ENCODE assay signal across 8 cellular contexts in the genomic region with DNA sequence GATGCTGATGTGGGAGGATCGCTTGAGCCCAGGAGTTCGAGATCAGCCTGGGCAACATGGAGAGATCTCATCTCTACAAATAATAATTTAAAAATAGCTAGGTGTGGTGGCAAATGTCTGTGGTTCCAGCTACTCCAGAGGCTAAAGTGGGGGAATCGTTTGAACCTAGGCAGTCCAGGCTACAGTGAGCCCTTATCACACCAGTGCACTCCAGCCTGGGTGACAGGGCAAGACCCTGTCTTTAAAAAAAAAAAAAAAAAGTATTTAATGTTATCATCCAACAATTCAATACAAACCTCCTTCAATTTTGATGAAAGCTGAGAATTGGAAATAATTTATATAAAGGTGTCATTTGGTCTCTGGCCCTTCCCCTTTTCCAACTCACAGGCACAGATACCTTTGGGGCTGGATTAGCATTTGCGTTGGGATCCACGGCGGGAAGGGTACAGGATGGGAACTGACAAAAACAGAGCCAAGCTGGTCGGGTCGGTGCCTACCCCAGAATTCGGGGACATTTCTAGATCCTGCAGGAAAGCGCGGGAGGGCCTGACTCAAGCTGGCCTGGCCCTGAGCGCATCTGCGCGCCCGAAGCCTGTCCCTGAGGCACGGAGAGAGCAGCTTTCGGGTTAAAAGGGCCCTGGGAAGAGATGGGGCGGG. TPM values are rescaled to one million over a fixed set of nuclear protein-coding genes. Genes with fewer than 3 reads are reported as not detected.
DNase-seq lines count a peak whose midpoint lies in the region; ATAC-seq and TF ChIP-seq lines count a peak whose summit lies in the region.

No MANE protein-coding gene starts in this region.

- H3K27me3 ChIP-seq in psoas muscle (ENCODE audit: insufficient read depth in 3 of 3, low read length in 2 of 3), result no peaks in the 10 kb centered on the region

- H3K9me3 ChIP-seq in psoas muscle, result no peaks in the 10 kb centered on the region

- DNase-seq in T-helper 9 cell (peak; percentile 10), fibroblast of villous mesenchyme (ENCODE audit: low read depth) (no peak), psoas muscle (no peak), NCI-H2107 treated with DMSO at 0.1 percent for 48 hours (lab: John Stamatoyannopoulos, UW; ENCODE audit: unreplicated experiment) (no peak), NCI-H146 (lab: John Stamatoyannopoulos, UW) (no peak)
- no peak for DNase-seq in activated CD4-positive, alpha-beta T cell treated with anti-CD3 and anti-CD28 coated beads, Interleukin-2, amount 50 U/mL, for 4 hours

- peak overlapping the region; percentile 92 for H3K27ac ChIP-seq in psoas muscle

- TF ChIP-seq CTCF in fibroblast of villous mesenchyme (IDR thresholded peaks at IDR 0.05; ENCODE audit: insufficient read depth, low read depth, low read length) (no peak), psoas muscle (IDR thresholded peaks at IDR 0.05) (no peak)

- intact Hi-C loops in psoas muscle (cut with DNase I), result no loop called here

- H3K36me3 ChIP-seq in psoas muscle (ENCODE audit: insufficient read depth in 1 of 2, low read depth in 1 of 2), result no peaks in the 10 kb centered on the region

- H3K4me1 ChIP-seq in psoas muscle, result peaks cover 35% of the 10 kb centered on the region

- ATAC-seq in GM18907 (IDR thresholded peaks at IDR 0.05; ENCODE audit: unreplicated experiment) (peak; percentile 25), HG02852 (IDR thresholded peaks at IDR 0.05; ENCODE audit: unreplicated experiment) (peak; percentile 17), psoas muscle (peak in 1 of 4 donors; percentile 22)

- 14 to 15% (median 14%) methylated on average over 18 of the region's 18 CpGs for WGBS in psoas muscle, 3 donors

- H3K4me3 ChIP-seq in fibroblast of villous mesenchyme (ENCODE audit: low read depth, low read length) (peak overlapping the region; percentile 64), psoas muscle (peak overlapping the region; percentile 94)

RNA-seq across cellular contexts. Expression of gene DCAF7, which starts 0.9 kb away (rescaled TPM):
- total RNA-seq in fibroblast of villous mesenchyme (32.9 and 52.7 TPM in 2 replicates), psoas muscle (10 to 100 TPM; 24.0 to 30.2 (median 27.6) TPM)
- polyA plus RNA-seq in psoas muscle, result 10 to 100 TPM; 10.6 to 27.3 (median 21.7) TPM

RNA-seq across cellular contexts. Expression of gene KCNH6, which starts 26.3 kb away (rescaled TPM):
- under 0.01 TPM in 1 of 2 replicates, not detected in the other for total RNA-seq in fibroblast of villous mesenchyme
- total RNA-seq in psoas muscle, result not detected
- not detected for polyA plus RNA-seq in psoas muscle

RNA-seq across cellular contexts. Expression of gene TACO1, which starts 51.3 kb away (rescaled TPM):
- total RNA-seq in fibroblast of villous mesenchyme (24.6 and 35.8 TPM in 2 replicates), psoas muscle (10 to 100 TPM; 28.6 to 45.5 (median 41.5) TPM)
- polyA plus RNA-seq in psoas muscle, result 10 to 100 TPM; 41.0 to 49.5 (median 48.7) TPM
